ENCODE assay signal across 1 cellular context in the genomic region with DNA sequence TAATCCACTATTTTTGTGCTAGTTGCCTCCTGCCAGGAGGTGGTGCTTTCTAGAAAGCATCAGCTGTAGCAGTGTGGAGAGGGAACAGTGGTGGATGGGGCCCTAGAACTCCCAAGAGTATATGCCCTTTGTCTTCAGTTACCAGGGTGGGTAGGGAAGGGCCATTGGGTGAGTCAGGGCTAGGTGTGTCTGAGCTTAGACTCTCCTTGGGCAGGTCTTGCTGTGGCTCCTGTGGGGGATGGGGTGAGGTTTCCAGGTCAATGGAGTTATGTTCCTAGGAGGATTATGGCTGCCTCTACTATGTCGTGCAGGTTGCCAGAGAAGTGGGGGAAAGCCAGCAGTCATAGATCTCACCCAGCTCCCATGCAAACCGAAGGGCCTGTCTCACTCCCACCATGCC.
TF ChIP-seq lines count a peak whose summit lies in the region.

No MANE protein-coding gene starts in this region.

TF ChIP-seq in IMR-90, 13 proteins besides CTCF, POLR2A, EP300 and RAD21 (continued from another document):
- no peak for TF ChIP-seq USF2 (IDR thresholded peaks at IDR 0.05; ENCODE audit: low read depth, low read length)
- no peak for TF ChIP-seq MAFK (IDR thresholded peaks at IDR 0.05; ENCODE audit: low read depth, low read length)
- no peak for TF ChIP-seq RCOR1 (IDR thresholded peaks at IDR 0.05; ENCODE audit: insufficient replicate concordance, low read length)
- TF ChIP-seq CHD1 (IDR thresholded peaks at IDR 0.05; ENCODE audit: low read depth, low read length) = no peak
- no peak for TF ChIP-seq BHLHE40 (IDR thresholded peaks at IDR 0.05; ENCODE audit: low read depth, low read length)
